Comparison of ENCODE assay signal across 8 cellular contexts in genomic region chr7:20786779-20787651, GRCh38. TPM values are rescaled to one million over a fixed set of nuclear protein-coding genes. Genes with fewer than 3 reads are reported as not detected.
DNase-seq lines count a peak whose midpoint lies in the region; ATAC-seq and TF ChIP-seq lines count a peak whose summit lies in the region.

TSS of gene SP8 (minus strand) at chr7:20786886. CDS start at chr7:20786798, 88 bp downstream.

- H3K4me2 ChIP-seq in GM23338 (peak within 1 kb of the TSS; percentile 88), mammary epithelial cell (ENCODE audit: insufficient read depth, low read depth, low read length) (peak within 1 kb of the TSS; percentile 93)

- H3K9me3 ChIP-seq in AG04450 (ENCODE audit: control insufficient read depth, insufficient read depth, low read length) (peaks cover 13% of the 10 kb centered on the region; the same call in 1 of the 2 replicates), mammary epithelial cell (replicated peaks; ENCODE audit: insufficient read depth, low read length) (no peaks in the 10 kb centered on the region)

- H3K27ac Mint-ChIP-seq in GM23338 (peak within 1 kb of the TSS; percentile 59; the same call in 1 of the 2 replicates), memory B cell (peak within 1 kb of the TSS; percentile 22)

- H3K36me3 ChIP-seq in GM23338 (ENCODE audit: insufficient read depth) (no peaks in the 10 kb centered on the region), mammary epithelial cell (ENCODE audit: insufficient read depth, low read length) (no peaks in the 10 kb centered on the region)

- CTCF ChIA-PET in AG04450 (lab: Charles Lee), result no interaction called here
- CTCF ChIA-PET in mammary epithelial cell (lab: Charles Lee; ENCODE audit: low non-redundant PET), result no interaction called here

- WGBS in mammary epithelial cell (ENCODE audit: low coverage, missing lambda C conversion rate), result 14% methylated on average over 14 of the region's 50 CpGs

- H2AFZ ChIP-seq in GM23338 (peak within 1 kb of the TSS; percentile 80), mammary epithelial cell (ENCODE audit: low read depth, low read length) (peak within 1 kb of the TSS; percentile 82)

- H4K20me1 ChIP-seq in GM23338 (replicated peaks; ENCODE audit: insufficient read depth) (no peaks in the 10 kb centered on the region), mammary epithelial cell (ENCODE audit: insufficient read depth, low read length) (no peaks in the 10 kb centered on the region)

- intact Hi-C loops in mammary epithelial cell (cut with micrococcal nuclease), result loop anchor here (1.0 to 10.0 kb wide), 4 partner anchors 47 to 640 kb away; partner anchors contain the start of gene SP4

- H3K4me3 Mint-ChIP-seq in GM23338, result peak within 1 kb of the TSS; percentile 87
- no peak within 1 kb of the TSS for H3K4me3 Mint-ChIP-seq in memory B cell

- peak; percentile 7 for ATAC-seq in GM23338
- no peak for ATAC-seq in memory B cell (ENCODE audit: low read depth)
- no peak for ATAC-seq in GM21723 (IDR thresholded peaks at IDR 0.05; ENCODE audit: unreplicated experiment)
- ATAC-seq in HG03025 (IDR thresholded peaks at IDR 0.05; ENCODE audit: low FRiP score, unreplicated experiment), result no peak
- ATAC-seq in GM19328 (IDR thresholded peaks at IDR 0.05; ENCODE audit: unreplicated experiment), result no peak

- H3F3A ChIP-seq in GM23338 (replicated peaks; ENCODE audit: low read depth), result peaks cover 13% of the 10 kb centered on the region

- no peaks in the 10 kb centered on the region for H3K9me3 Mint-ChIP-seq in GM23338
- H3K9me3 Mint-ChIP-seq in memory B cell, result peaks cover 9% of the 10 kb centered on the region

- H3K36me3 Mint-ChIP-seq in GM23338 (ENCODE audit: low read depth) (peaks cover 3% of the 10 kb centered on the region; the same call in 2 of the 3 replicates), memory B cell (peaks cover 9% of the 10 kb centered on the region)

- TF ChIP-seq CTCF in AG04450 (IDR thresholded peaks at IDR 0.05; ENCODE audit: low read depth, low read length) (no peak), GM23338 (conservative IDR thresholded peaks at IDR 0.05; ENCODE audit: low read depth in 2 of 2) (no peak), mammary epithelial cell (conservative IDR thresholded peaks at IDR 0.05 in 1 of 2, IDR thresholded peaks at IDR 0.05 in 1 of 2; ENCODE audit: extremely low read depth in 1 of 2, insufficient read depth in 1 of 2, low read depth in 1 of 2, low read length in 2 of 2) (no peak)

- DNase-seq in AG04450 (ENCODE audit: low read depth, low spot score) (no peak), GM23338 (ENCODE audit: low spot score) (peak; percentile 90), NCI-H748 treated with DMSO at 0.1 percent for 48 hours (lab: John Stamatoyannopoulos, UW) (peak; percentile 89), mammary epithelial cell (peak; percentile 52), memory B cell (ENCODE audit: low spot score in 2 of 2) (no peak)

- H3K27me3 Mint-ChIP-seq in GM23338 (ENCODE audit: insufficient read depth, low read depth, poor library complexity) (peaks cover 55% of the 10 kb centered on the region), memory B cell (peaks cover 26% of the 10 kb centered on the region)

- dilution Hi-C loops in mammary epithelial cell (cut with HindIII; ENCODE audit: low sequenced_read_pairs), result loop anchor here (25.0 kb wide), 1 partner anchor 725 kb away; no protein-coding TSS in a partner anchor

- in situ Hi-C loops in mammary epithelial cell (cut with MboI; ENCODE audit: low sequenced_read_pairs in 2 of 2), result loop anchor here in 1 of 2 donors (25.0 kb wide), 2 partner anchors 200 to 725 kb away; no protein-coding TSS in a partner anchor

- H3K27ac ChIP-seq in AG04450 (ENCODE audit: low read depth, low read length) (no peak within 1 kb of the TSS), GM23338 (ENCODE audit: low read depth) (peak within 1 kb of the TSS; percentile 52; the same call in 1 of the 2 replicates), mammary epithelial cell (ENCODE audit: insufficient read depth, low read depth, low read length) (no peak within 1 kb of the TSS)

- no TSS peak for BruUV-seq in mammary epithelial cell (replicated peaks; lab: Mats Ljungman, UMichigan)

- H3K9me2 ChIP-seq in GM23338 (ENCODE audit: insufficient read depth), result no peaks in the 10 kb centered on the region

- H3K4me1 ChIP-seq in GM23338 (ENCODE audit: insufficient read depth) (peaks cover 56% of the 10 kb centered on the region), mammary epithelial cell (ENCODE audit: insufficient read depth, low read length) (peaks cover 20% of the 10 kb centered on the region)

- POLR2A ChIA-PET in AG04450 (lab: Yijun Ruan, JAX), result interaction anchor here (0.5 kb wide), 1 partner anchor 640 kb away, joined by 6 read pairs; no protein-coding TSS in a partner anchor

- H3K4me3 ChIP-seq in AG04450 (ENCODE audit: low read depth, low read length), result peak within 1 kb of the TSS; percentile 55
- peak within 1 kb of the TSS; percentile 63 for H3K4me3 ChIP-seq in GM23338
- H3K4me3 ChIP-seq in mammary epithelial cell (replicated peaks in 1 of 3; ENCODE audit: insufficient read depth in 1 of 3, low read depth in 2 of 3, low read length in 3 of 3), result peak within 1 kb of the TSS; percentile 45 to 52 (median 48)

- H3K4me1 Mint-ChIP-seq in GM23338 (peaks cover 41% of the 10 kb centered on the region), memory B cell (peaks cover 8% of the 10 kb centered on the region)

- H3K79me2 ChIP-seq in GM23338 (replicated peaks; ENCODE audit: insufficient read depth), result no peaks in the 10 kb centered on the region; the same call in 1 of the 2 replicates
- no peaks in the 10 kb centered on the region for H3K79me2 ChIP-seq in mammary epithelial cell (ENCODE audit: insufficient read depth, low read length)

- H3K27me3 ChIP-seq in AG04450 (ENCODE audit: control insufficient read depth, insufficient read depth, low read length) (peaks cover 73% of the 10 kb centered on the region), GM23338 (ENCODE audit: insufficient read depth) (peaks cover 77% of the 10 kb centered on the region), mammary epithelial cell (ENCODE audit: insufficient read depth, low read length) (peaks cover 20% of the 10 kb centered on the region)

- H3K9ac ChIP-seq in mammary epithelial cell (ENCODE audit: insufficient read depth, low read length), result no peak within 1 kb of the TSS

TF ChIP-seq in GM23338, 12 proteins besides CTCF, POLR2A, EP300 and RAD21 (continues in another document):
- TF ChIP-seq STAT1 (IDR thresholded peaks at IDR 0.05; ENCODE audit: unreplicated experiment) (no peak), JUNB (IDR thresholded peaks at IDR 0.05; ENCODE audit: unreplicated experiment) (no peak), REST (IDR thresholded peaks at IDR 0.05; ENCODE audit: unreplicated experiment) (no peak), CREB1 (CRISPR knock-in tag; IDR thresholded peaks at IDR 0.05; ENCODE audit: low read depth) (peak; percentile 87), ZNF331 (CRISPR knock-in tag; IDR thresholded peaks at IDR 0.05; ENCODE audit: low read depth) (no peak), ZNF114 (CRISPR knock-in tag; IDR thresholded peaks at IDR 0.05) (no peak), ETS1 (IDR thresholded peaks at IDR 0.05) (0 out of 2 replicates have a peak, but pooled peaks have one; percentile 10), NANOG (IDR thresholded peaks at IDR 0.05; ENCODE audit: borderline replicate concordance) (no peak), POLR2AphosphoS5 (IDR thresholded peaks at IDR 0.05; ENCODE audit: low read depth) (peak; percentile 34; the same call in 1 of the 2 replicates)

RNA-seq across cellular contexts. Expression of gene SP8, which starts in this region (rescaled TPM):
- polyA plus RNA-seq in AG04450 (2011; rRNA removed), result not detected in 2 replicates
- polyA minus RNA-seq in AG04450 (2011; rRNA and poly(A)+ RNA removed), result not detected in 2 replicates
- total RNA-seq in GM23338 (2014; rRNA removed; shearing (Covaris generic)), result 4.4 and 6.7 TPM in 2 replicates
- 3.4 and 3.7 TPM in 2 replicates for polyA plus RNA-seq in GM23338 (2016; fragmentation: Nextera tagmentation; extraction: Ambion mirVana)
- under 1 TPM in 1 of 2 donors, not detected in 1; 0.21 TPM for total RNA-seq in mammary epithelial cell
- 0.10 TPM for polyA plus RNA-seq in mammary epithelial cell
- not detected for polyA minus RNA-seq in mammary epithelial cell

Comparison
In these comparisons a context has a peak if more than half of its experiments do, and no peak if none do; other contexts are left out.
1. Peak in DNase-seq, H3K4me3 ChIP-seq and H3K4me2 ChIP-seq in mammary epithelial cell; RNA of the gene not detected or under 1 TPM.
2. DNase-seq: peak in GM23338 (single experiment) and NCI-H748 treated with DMSO at 0.1 percent for 48 hours (single experiment); none in AG04450 (single experiment) and memory B cell (0 of 2).
3. Peak in every context shown above with its lines, with median percentiles within 50 percentile points of each other: H3K4me3 ChIP-seq.